ENCODE assay signal across 1 cellular context in genomic region chr1:70553192-70553956, GRCh38.
TF ChIP-seq lines count a peak whose summit lies in the region.

No MANE protein-coding gene starts in this region.

TF ChIP-seq in SK-N-SH, 30 proteins besides CTCF, POLR2A, EP300 and RAD21 (continued from another document):
- TF ChIP-seq POLR2AphosphoS5 (IDR thresholded peaks at IDR 0.05; ENCODE audit: low read depth, low read length) (peak; percentile 33; the same call in 1 of the 2 replicates), FOXM1 (IDR thresholded peaks at IDR 0.05; ENCODE audit: low read depth) (0 out of 2 replicates have a peak, but pooled peaks have one; percentile 27), PBX3 (IDR thresholded peaks at IDR 0.05) (peak; percentile 77), GABPA (IDR thresholded peaks at IDR 0.05; ENCODE audit: low read depth) (no peak)
